ENCODE assay signal across 40 cellular contexts in genomic region chr16:52556083-52556482, GRCh38. TPM values are rescaled to one million over a fixed set of nuclear protein-coding genes. Genes with fewer than 3 reads are reported as not detected.
"Had no signal": no experiment of that assay in that cellular context is flagged by ENCODE, and none has a peak within 500 bp of the region (broad histone marks: within the 10 kb centered on the region; RNA-seq: fewer than 3 reads in every experiment).

No MANE protein-coding gene starts in this region.

- H3K4me1 Mint-ChIP-seq: activated B cell treated with CpG ODN at 0.5 μM for 24 hours; activated CD4-positive, alpha-beta T cell treated with anti-CD3 and anti-CD28 coated beads, Interleukin-2, amount 10 ng/mL, durations not matched to agents 24 days and 14 days; activated naive CD4-positive, alpha-beta T cell treated with anti-CD3 and anti-CD28 coated beads, Interleukin-2, amount 10 ng/mL, durations not matched to agents 7 days and 5 days; activated naive CD4-positive, alpha-beta T cell treated with anti-CD3 and anti-CD28 coated beads, Interleukin-2, amount 50 U/mL, for 24 hours; activated naive CD8-positive, alpha-beta T cell treated with anti-CD3 and anti-CD28 coated beads, Interleukin-2, amount 10 ng/mL, durations not matched to agents 7 days and 5 days; activated naive CD8-positive, alpha-beta T cell treated with anti-CD3 and anti-CD28 coated beads, Interleukin-2, amount 50 U/mL, for 24 hours; central memory CD8-positive, alpha-beta T cell had no signal

- H3K4me3 ChIP-seq: ascending aorta, cardiac muscle cell had no signal

- ATAC-seq: activated CD8-positive, alpha-beta T cell treated with anti-CD3 and anti-CD28 coated beads for 36 hours; activated naive CD8-positive, alpha-beta T cell treated with anti-CD3 and anti-CD28 coated beads, Interleukin-2, amount 50 U/mL, for 24 hours; activated T-cell treated with anti-CD3 and anti-CD28 coated beads, Interleukin-2, amount 50 U/mL, for 4 hours; activated T-cell treated with anti-CD3 and anti-CD28 coated beads, Interleukin-2, amount 50 U/mL, for 72 hours had no signal

- H3K9me3 ChIP-seq: ascending aorta had no signal

- H3K27ac ChIP-seq: ascending aorta, cardiac muscle cell, VCaP had no signal

- H3K27ac Mint-ChIP-seq: activated B cell treated with CpG ODN at 0.5 μM for 24 hours; activated CD4-positive, alpha-beta memory T cell treated with anti-CD3 and anti-CD28 coated beads for 36 hours; activated CD4-positive, alpha-beta T cell treated with anti-CD3 and anti-CD28 coated beads, Interleukin-2, amount 10 ng/mL, durations not matched to agents 24 days and 14 days; activated CD8-positive, alpha-beta T cell treated with anti-CD3 and anti-CD28 coated beads for 36 hours; activated naive CD4-positive, alpha-beta T cell treated with anti-CD3 and anti-CD28 coated beads, Interleukin-2, amount 10 ng/mL, durations not matched to agents 7 days and 5 days; activated naive CD4-positive, alpha-beta T cell treated with anti-CD3 and anti-CD28 coated beads, Interleukin-2, amount 50 U/mL, for 24 hours; activated naive CD8-positive, alpha-beta T cell; activated naive CD8-positive, alpha-beta T cell treated with anti-CD3 and anti-CD28 coated beads, Interleukin-2, amount 10 ng/mL, durations not matched to agents 7 days and 5 days; activated naive CD8-positive, alpha-beta T cell treated with anti-CD3 and anti-CD28 coated beads, Interleukin-2, amount 50 U/mL, for 24 hours; activated T-cell treated with anti-CD3 and anti-CD28 coated beads, Interleukin-2, amount 50 U/mL, for 72 hours; activated T-helper 1 cell treated with anti-CD3 and anti-CD28 coated beads, Interleukin-12 subunit alpha, Interleukin-12 subunit beta, Interleukin-2, Interleukin-4 antibody, amounts not matched to agents 30 ng/mL and 10 ng/mL and 1 ng/mL, durations not matched to agents 14 hours and 24 hours and 36 hours; activated T-helper 2 cell treated with anti-CD3 and anti-CD28 coated beads, Interferon-gamma antibody, Interleukin-2, Interleukin-4, amounts not matched to agents 10 μg/mL and 5 μg/mL and 100 μg/mL, durations not matched to agents 14 hours and 24 hours and 36 hours; brain; T-helper 1 cell treated with Interleukin-12 subunit alpha and Interleukin-12 subunit beta and Interleukin-4 antibody, amounts not matched to agents 30 μg/mL and 1 μg/mL, for 36 hours; T-helper 2 cell treated with Interferon-gamma antibody and Interleukin-4, amounts not matched to agents 5 μg/mL and 100 μg/mL, for 36 hours had no signal

- H3K27me3 Mint-ChIP-seq: activated CD4-positive, alpha-beta memory T cell treated with anti-CD3 and anti-CD28 coated beads for 36 hours; activated CD4-positive, alpha-beta T cell treated with anti-CD3 and anti-CD28 coated beads, Interleukin-2, amount 10 ng/mL, durations not matched to agents 24 days and 14 days; activated CD8-positive, alpha-beta T cell treated with anti-CD3 and anti-CD28 coated beads for 36 hours; activated naive CD4-positive, alpha-beta T cell treated with anti-CD3 and anti-CD28 coated beads, Interleukin-2, amount 10 ng/mL, durations not matched to agents 7 days and 5 days; central memory CD8-positive, alpha-beta T cell had no signal

- FAIRE-seq: bronchial epithelial cell, TTC549 had no signal

- H3K36me3 ChIP-seq: ascending aorta, cardiac muscle cell had no signal

- H3K9me3 Mint-ChIP-seq: activated B cell treated with CpG ODN at 0.5 μM for 24 hours; activated CD4-positive, alpha-beta memory T cell treated with anti-CD3 and anti-CD28 coated beads for 36 hours; activated CD8-positive, alpha-beta T cell treated with anti-CD3 and anti-CD28 coated beads for 36 hours; activated naive CD4-positive, alpha-beta T cell treated with anti-CD3 and anti-CD28 coated beads, Interleukin-2, amount 10 ng/mL, durations not matched to agents 7 days and 5 days; activated T-helper 1 cell treated with anti-CD3 and anti-CD28 coated beads, Interleukin-12 subunit alpha, Interleukin-12 subunit beta, Interleukin-2, Interleukin-4 antibody, amounts not matched to agents 30 ng/mL and 10 ng/mL and 1 ng/mL, durations not matched to agents 14 hours and 24 hours and 36 hours; activated T-helper 2 cell treated with anti-CD3 and anti-CD28 coated beads, Interferon-gamma antibody, Interleukin-2, Interleukin-4, amounts not matched to agents 10 μg/mL and 5 μg/mL and 100 μg/mL, durations not matched to agents 14 hours and 24 hours and 36 hours; T-helper 1 cell treated with Interleukin-12 subunit alpha and Interleukin-12 subunit beta and Interleukin-4 antibody, amounts not matched to agents 30 μg/mL and 1 μg/mL, for 36 hours had no signal

- H3K4me1 ChIP-seq: ascending aorta had no signal

- H3K36me3 Mint-ChIP-seq: activated CD4-positive, alpha-beta memory T cell treated with anti-CD3 and anti-CD28 coated beads for 36 hours; activated naive CD4-positive, alpha-beta T cell treated with anti-CD3 and anti-CD28 coated beads, Interleukin-2, amount 10 ng/mL, durations not matched to agents 7 days and 5 days; activated naive CD4-positive, alpha-beta T cell treated with anti-CD3 and anti-CD28 coated beads, Interleukin-2, amount 50 U/mL, for 24 hours; activated naive CD8-positive, alpha-beta T cell; activated naive CD8-positive, alpha-beta T cell treated with anti-CD3 and anti-CD28 coated beads, Interleukin-2, amount 10 ng/mL, durations not matched to agents 7 days and 5 days had no signal

- DNase-seq: activated B cell treated with CpG ODN at 0.5 μM for 24 hours; activated CD4-positive, alpha-beta memory T cell treated with anti-CD3 and anti-CD28 coated beads for 36 hours; activated CD4-positive, alpha-beta T cell treated with anti-CD3 and anti-CD28 coated beads for 4 hours; activated CD4-positive, alpha-beta T cell treated with anti-CD3 and anti-CD28 coated beads, Interleukin-2, amount 10 ng/mL, durations not matched to agents 24 days and 14 days; activated CD4-positive, alpha-beta T cell treated with anti-CD3 and anti-CD28 coated beads, Interleukin-2, amount 50 U/mL, for 1 hour; activated CD4-positive, alpha-beta T cell treated with anti-CD3 and anti-CD28 coated beads, Interleukin-2, amount 50 U/mL, for 4 hours; activated CD4-positive, CD25-positive, alpha-beta regulatory T cell treated with anti-CD3 and anti-CD28 coated beads, Interleukin-2, amount 50 U/mL, for 72 hours; activated CD8-positive, alpha-beta memory T cell treated with anti-CD3 and anti-CD28 coated beads, Interleukin-2, amount 50 U/mL, for 4 hours; activated CD8-positive, alpha-beta T cell treated with anti-CD3 and anti-CD28 coated beads for 36 hours; activated effector memory CD4-positive, alpha-beta T cell treated with Interleukin-2 at 50 U/mL for 16 hours; activated gamma-delta T cell; activated naive CD4-positive, alpha-beta T cell treated with anti-CD3 and anti-CD28 coated beads, Interleukin-2, amount 10 ng/mL, durations not matched to agents 7 days and 5 days; activated naive CD4-positive, alpha-beta T cell treated with Interleukin-2 at 50 U/mL for 16 hours; activated naive CD8-positive, alpha-beta T cell treated with anti-CD3 and anti-CD28 coated beads, Interleukin-2, amount 10 ng/mL, durations not matched to agents 7 days and 5 days; activated naive CD8-positive, alpha-beta T cell treated with anti-CD3 and anti-CD28 coated beads, Interleukin-2, amount 50 U/mL, for 24 hours; activated T-cell treated with anti-CD3 and anti-CD28 coated beads for 4 hours; activated T-cell treated with anti-CD3 and anti-CD28 coated beads, Interleukin-2, amount 50 U/mL, for 1 hour; activated T-cell treated with anti-CD3 and anti-CD28 coated beads, Interleukin-2, amount 50 U/mL, for 4 hours; activated T-cell treated with anti-CD3 and anti-CD28 coated beads, Interleukin-2, amount 50 U/mL, for 72 hours; amygdala; anterior cingulate cortex; caudate nucleus; cerebellar nuclear complex; T-helper 1 cell; T-helper 2 cell; T-helper 9 cell had no signal

- H3K4me3 Mint-ChIP-seq: activated B cell treated with CpG ODN at 0.5 μM for 24 hours; activated CD4-positive, alpha-beta memory T cell treated with anti-CD3 and anti-CD28 coated beads for 36 hours; activated CD4-positive, alpha-beta T cell treated with anti-CD3 and anti-CD28 coated beads, Interleukin-2, amount 10 ng/mL, durations not matched to agents 24 days and 14 days; activated CD8-positive, alpha-beta T cell treated with anti-CD3 and anti-CD28 coated beads for 36 hours; activated naive CD4-positive, alpha-beta T cell treated with anti-CD3 and anti-CD28 coated beads, Interleukin-2, amount 10 ng/mL, durations not matched to agents 7 days and 5 days; activated naive CD4-positive, alpha-beta T cell treated with anti-CD3 and anti-CD28 coated beads, Interleukin-2, amount 50 U/mL, for 24 hours; activated naive CD8-positive, alpha-beta T cell; activated naive CD8-positive, alpha-beta T cell treated with anti-CD3 and anti-CD28 coated beads, Interleukin-2, amount 10 ng/mL, durations not matched to agents 7 days and 5 days; activated naive CD8-positive, alpha-beta T cell treated with anti-CD3 and anti-CD28 coated beads, Interleukin-2, amount 50 U/mL, for 24 hours; activated T-cell treated with anti-CD3 and anti-CD28 coated beads, Interleukin-2, amount 50 U/mL, for 4 hours; activated T-cell treated with anti-CD3 and anti-CD28 coated beads, Interleukin-2, amount 50 U/mL, for 72 hours; activated T-helper 1 cell treated with anti-CD3 and anti-CD28 coated beads, Interleukin-12 subunit alpha, Interleukin-12 subunit beta, Interleukin-2, Interleukin-4 antibody, amounts not matched to agents 30 ng/mL and 10 ng/mL and 1 ng/mL, durations not matched to agents 14 hours and 24 hours and 36 hours; brain; central memory CD8-positive, alpha-beta T cell; T-helper 1 cell treated with Interleukin-12 subunit alpha and Interleukin-12 subunit beta and Interleukin-4 antibody, amounts not matched to agents 30 μg/mL and 1 μg/mL, for 36 hours; T-helper 2 cell treated with Interferon-gamma antibody and Interleukin-4, amounts not matched to agents 5 μg/mL and 100 μg/mL, for 36 hours had no signal

- H3K27me3 ChIP-seq: ascending aorta had no signal

RNA-seq across cellular contexts. Expression of gene TOX3, which starts 9.1 kb away (rescaled TPM):
- total RNA-seq: activated B cell treated with CpG ODN at 0.5 μM for 24 hours; activated CD4-positive, alpha-beta memory T cell treated with anti-CD3 and anti-CD28 coated beads for 36 hours; activated CD4-positive, alpha-beta T cell treated with anti-CD3 and anti-CD28 coated beads, Interleukin-2, amount 10 ng/mL, durations not matched to agents 24 days and 14 days; activated CD8-positive, alpha-beta memory T cell treated with anti-CD3 and anti-CD28 coated beads for 36 hours; activated CD8-positive, alpha-beta T cell treated with anti-CD3 and anti-CD28 coated beads for 36 hours; activated naive CD8-positive, alpha-beta T cell treated with anti-CD3 and anti-CD28 coated beads, Interleukin-2, amount 10 ng/mL, durations not matched to agents 7 days and 5 days; activated T-cell treated with anti-CD3 and anti-CD28 coated beads, Interleukin-2, amount 50 U/mL, for 72 hours; activated T-helper 1 cell treated with anti-CD3 and anti-CD28 coated beads, Interleukin-12 subunit alpha, Interleukin-12 subunit beta, Interleukin-2, Interleukin-4 antibody, amounts not matched to agents 30 ng/mL and 10 ng/mL and 1 ng/mL, durations not matched to agents 14 hours and 24 hours and 36 hours; activated T-helper 2 cell treated with anti-CD3 and anti-CD28 coated beads, Interferon-gamma antibody, Interleukin-2, Interleukin-4, amounts not matched to agents 10 μg/mL and 5 μg/mL and 100 μg/mL, durations not matched to agents 14 hours and 24 hours and 36 hours; ascending aorta had no signal
